Comparison of ENCODE assay signal across 25 cellular contexts in the genomic region with DNA sequence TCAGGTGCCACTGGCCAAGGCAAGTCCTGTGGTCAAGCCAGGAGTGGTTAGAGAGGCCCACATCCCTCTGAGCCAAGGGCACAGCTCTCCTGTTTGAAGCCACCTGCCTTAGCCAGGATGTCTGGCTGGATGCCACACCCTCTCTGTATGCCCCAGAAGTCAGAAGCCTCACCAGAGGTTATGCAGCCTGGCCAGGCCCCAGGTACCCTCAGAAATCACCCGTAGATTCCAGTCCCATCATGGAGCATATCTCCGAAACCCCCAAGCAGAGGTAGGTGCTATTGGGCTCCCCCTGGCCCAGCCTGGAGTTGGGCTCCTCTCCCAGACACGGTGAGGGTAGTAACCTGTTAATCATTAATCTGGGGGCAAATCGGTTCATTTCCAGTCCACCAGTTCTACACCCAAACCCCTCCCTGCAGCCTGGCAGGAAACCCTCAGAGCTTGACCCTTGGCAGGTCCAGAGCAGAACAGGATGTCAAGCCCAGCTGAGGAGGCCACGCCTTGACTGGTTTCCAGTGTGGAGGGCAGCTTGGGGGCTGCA.
DNase-seq lines count a peak whose midpoint lies in the region; ATAC-seq and TF ChIP-seq lines count a peak whose summit lies in the region.
"Had no signal": no experiment of that assay in that cellular context is flagged by ENCODE, and none has a peak within 500 bp of the region (broad histone marks: within the 10 kb centered on the region; RNA-seq: fewer than 3 reads in every experiment).

No MANE protein-coding gene starts in this region.

- no peak overlapping the region for H3K9ac ChIP-seq in liver (ENCODE audit: low read depth in 1 of 2, low read length in 2 of 2)

- H3K4me1 ChIP-seq in heart left ventricle (no peaks in the 10 kb centered on the region), right atrium auricular region (no peaks in the 10 kb centered on the region), liver (ENCODE audit: control insufficient read depth in 4 of 4, insufficient read depth in 4 of 4, low read length in 3 of 4) (peaks cover 8 to 26% (median 20%) of the 10 kb centered on the region in 4 donors), upper lobe of right lung (no peaks in the 10 kb centered on the region)
- H3K4me1 ChIP-seq: BE2C, SJCRH30 had no signal

- H3K36me3 Mint-ChIP-seq in T-cell: no peaks in the 10 kb centered on the region

- TF ChIP-seq POLR2A in heart left ventricle (IDR thresholded peaks at IDR 0.05): no peak

- peak in 1 of 2 donors; percentile 38 for TF ChIP-seq RAD21 in liver (IDR thresholded peaks at IDR 0.05)

- peaks cover 0 to 23% (median 14%) of the 10 kb centered on the region in 12 donors for H3K9me3 ChIP-seq in heart left ventricle
- H3K9me3 ChIP-seq in right atrium auricular region: peaks cover 0 to 21% of the 10 kb centered on the region in 2 donors
- H3K9me3 ChIP-seq in liver (ENCODE audit: control insufficient read depth in 4 of 4, low read length in 3 of 4): no peaks in the 10 kb centered on the region
- H3K9me3 ChIP-seq in upper lobe of right lung: peaks cover 10% of the 10 kb centered on the region
- H3K9me3 ChIP-seq in WERI-Rb-1 (ENCODE audit: severe bottlenecking): peaks cover 7% of the 10 kb centered on the region
- H3K9me3 ChIP-seq: BE2C had no signal

- CTCF ChIA-PET in T-cell (lab: Charles Lee): no interaction called here

- no peak for TF ChIP-seq CTCF in heart left ventricle (IDR thresholded peaks at IDR 0.05)
- no peak for TF ChIP-seq CTCF in right atrium auricular region (IDR thresholded peaks at IDR 0.05)
- no peak for TF ChIP-seq CTCF in liver (IDR thresholded peaks at IDR 0.05; ENCODE audit: low read depth, low read length, missing input control)
- TF ChIP-seq CTCF in upper lobe of right lung (IDR thresholded peaks at IDR 0.05): no peak
- no peak for TF ChIP-seq CTCF in WERI-Rb-1 (IDR thresholded peaks at IDR 0.05; ENCODE audit: low read depth, low read length)

- intact Hi-C loops in heart left ventricle (cut with DNase I) (loop anchor here in 3 of 10 donors (10.0 kb wide), 3 partner anchors 364 to 454 kb away; a partner anchor contains a TSS), upper lobe of right lung (cut with DNase I) (no loop called here)

- H3K4me3 Mint-ChIP-seq in T-cell: no peak overlapping the region
- H3K4me3 Mint-ChIP-seq: activated CD4-positive, alpha-beta T cell treated with anti-CD3 and anti-CD28 coated beads for 36 hours; activated CD8-positive, alpha-beta T cell treated with anti-CD3 and anti-CD28 coated beads, Interleukin-2, amount 10 ng/mL, durations not matched to agents 7 days and 5 days; CD8-positive, alpha-beta memory T cell; neural crest cell had no signal

- H3K27me3 ChIP-seq in heart left ventricle (peaks cover 0 to 14% (median 1%) of the 10 kb centered on the region in 9 donors), right atrium auricular region (no peaks in the 10 kb centered on the region), liver (ENCODE audit: control insufficient read depth in 4 of 4, insufficient read depth in 4 of 4, low read length in 3 of 4) (no peaks in the 10 kb centered on the region), upper lobe of right lung (peaks cover 5% of the 10 kb centered on the region), WERI-Rb-1 (ENCODE audit: insufficient read depth, low read depth, severe bottlenecking) (no peaks in the 10 kb centered on the region)
- H3K27me3 ChIP-seq: BE2C, cardiac muscle cell, SJCRH30 had no signal

- H3K4me3 ChIP-seq in heart left ventricle: no peak overlapping the region
- no peak overlapping the region for H3K4me3 ChIP-seq in right atrium auricular region
- H3K4me3 ChIP-seq in liver (ENCODE audit: low read depth in 1 of 3, low read length in 3 of 3): no peak overlapping the region
- H3K4me3 ChIP-seq in upper lobe of right lung: no peak overlapping the region
- H3K4me3 ChIP-seq in WERI-Rb-1 (ENCODE audit: low read depth, low read length): no peak overlapping the region
- H3K4me3 ChIP-seq: cardiac muscle cell, SJCRH30, thoracic aorta had no signal

- POLR2A ChIA-PET in T-cell (lab: Charles Lee): interaction anchor here in 1 of 2 donors (0.6 kb wide), 1 partner anchor 1145 kb away, joined by 5 read pairs; no protein-coding TSS in a partner anchor

- whole genome bisulfite sequencing in heart left ventricle, 4 donors: 62 to 74% (median 68%) methylated on average over 5 of the region's 5 CpGs
- WGBS in liver: 22% methylated on average over 5 of the region's 5 CpGs

- peak in 1 of 5 donors; percentile 28 for DNase-seq in heart left ventricle
- DNase-seq in right atrium auricular region (ENCODE audit: low spot score): no peak
- peak; percentile 7 for DNase-seq in dermis blood vessel endothelial cell
- no peak for DNase-seq in upper lobe of right lung
- no peak for DNase-seq in T-cell
- no peak for DNase-seq in WERI-Rb-1
- no peak for DNase-seq in A172 (ENCODE audit: low spot score)
- DNase-seq: activated CD4-positive, alpha-beta T cell treated with anti-CD3 and anti-CD28 coated beads for 36 hours; activated CD8-positive, alpha-beta T cell treated with anti-CD3 and anti-CD28 coated beads, Interleukin-2, amount 10 ng/mL, durations not matched to agents 7 days and 5 days; BE2C; CD8-positive, alpha-beta memory T cell; NCI-H1092; NCI-H187; NCI-H2171 treated with DMSO at 0.1 percent for 48 hours; NCI-H524; SJCRH30; stimulated activated naive CD8-positive, alpha-beta T cell treated with anti-CD3 and anti-CD28 coated beads, Interleukin-15, Interleukin-2, amounts not matched to agents 100 U/mL and 50 U/mL, for 24 hours; T-helper 1 cell had no signal

- no peak overlapping the region for H3K27ac Mint-ChIP-seq in T-cell
- H3K27ac Mint-ChIP-seq: activated CD4-positive, alpha-beta T cell treated with anti-CD3 and anti-CD28 coated beads for 36 hours; activated CD8-positive, alpha-beta T cell treated with anti-CD3 and anti-CD28 coated beads, Interleukin-2, amount 10 ng/mL, durations not matched to agents 7 days and 5 days; activated naive CD4-positive, alpha-beta T cell treated with anti-CD3 and anti-CD28 coated beads, Interleukin-2, amount 50 U/mL, for 72 hours; CD8-positive, alpha-beta memory T cell had no signal

- no peaks in the 10 kb centered on the region for H3K4me1 Mint-ChIP-seq in T-cell
- H3K4me1 Mint-ChIP-seq: activated CD4-positive, alpha-beta T cell treated with anti-CD3 and anti-CD28 coated beads for 36 hours; CD8-positive, alpha-beta memory T cell; neural crest cell had no signal

- H3K36me3 ChIP-seq in heart left ventricle: no peaks in the 10 kb centered on the region
- no peaks in the 10 kb centered on the region for H3K36me3 ChIP-seq in right atrium auricular region
- H3K36me3 ChIP-seq in liver (ENCODE audit: control insufficient read depth in 4 of 4, insufficient read depth in 3 of 4, low read depth in 1 of 4, low read length in 3 of 4): no peaks in the 10 kb centered on the region
- H3K36me3 ChIP-seq in upper lobe of right lung: no peaks in the 10 kb centered on the region
- H3K36me3 ChIP-seq in WERI-Rb-1: no peaks in the 10 kb centered on the region
- H3K36me3 ChIP-seq: BE2C, cardiac muscle cell, SJCRH30, thoracic aorta had no signal

- no peak overlapping the region for H3K27ac ChIP-seq in heart left ventricle
- no peak overlapping the region for H3K27ac ChIP-seq in right atrium auricular region
- peak overlapping the region; percentile 56 to 61 for H3K27ac ChIP-seq in liver (ENCODE audit: low read depth in 1 of 2, low read length in 2 of 2)
- no peak overlapping the region for H3K27ac ChIP-seq in upper lobe of right lung
- no peak overlapping the region for H3K27ac ChIP-seq in WERI-Rb-1
- H3K27ac ChIP-seq: cardiac muscle cell, HL-60, SJCRH30, thoracic aorta had no signal

- peaks cover 11 to 14% of the 10 kb centered on the region in 2 donors for H3K27me3 Mint-ChIP-seq in T-cell

- ATAC-seq in heart left ventricle (peak in 3 of 4 donors; percentile 34 to 69 (median 39)), upper lobe of right lung (peak; percentile 37), T-cell (replicated peaks in 1 of 4) (no peak)
- ATAC-seq: activated CD4-positive, alpha-beta T cell treated with anti-CD3 and anti-CD28 coated beads for 36 hours; activated CD8-positive, alpha-beta T cell treated with anti-CD3 and anti-CD28 coated beads, Interleukin-2, amount 10 ng/mL, durations not matched to agents 7 days and 5 days; activated naive CD4-positive, alpha-beta T cell treated with anti-CD3 and anti-CD28 coated beads, Interleukin-2, amount 50 U/mL, for 72 hours; Panc1; stimulated activated naive CD8-positive, alpha-beta T cell treated with anti-CD3 and anti-CD28 coated beads, Interleukin-15, Interleukin-2, amounts not matched to agents 100 U/mL and 50 U/mL, for 24 hours had no signal

- peaks cover 3 to 17% (median 15%) of the 10 kb centered on the region in 3 donors for H3K9me3 Mint-ChIP-seq in T-cell

TF ChIP-seq in liver, 16 proteins besides CTCF, POLR2A, EP300 and RAD21 (continues in another document):
- TF ChIP-seq YY1 (IDR thresholded peaks at IDR 0.05): peak; percentile 69
- TF ChIP-seq FOXA1 (IDR thresholded peaks at IDR 0.05): no peak
- TF ChIP-seq RXRA (IDR thresholded peaks at IDR 0.05): peak; percentile 94
- TF ChIP-seq TAF1 (conservative IDR thresholded peaks at IDR 0.05): no peak
- TF ChIP-seq FOXA2 (IDR thresholded peaks at IDR 0.05): peak; percentile 45
- TF ChIP-seq HNF4G (IDR thresholded peaks at IDR 0.05): no peak
- TF ChIP-seq JUND (IDR thresholded peaks at IDR 0.05): peak in 1 of 2 donors; percentile 64
- TF ChIP-seq, protein P1, sequence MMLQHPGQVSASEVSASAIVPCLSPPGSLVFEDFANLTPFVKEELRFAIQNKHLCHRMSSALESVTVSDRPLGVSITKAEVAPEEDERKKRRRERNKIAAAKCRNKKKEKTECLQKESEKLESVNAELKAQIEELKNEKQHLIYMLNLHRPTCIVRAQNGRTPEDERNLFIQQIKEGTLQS (IDR thresholded peaks at IDR 0.05): no peak
- peak; percentile 73 for TF ChIP-seq NR2F2 (IDR thresholded peaks at IDR 0.05)
- TF ChIP-seq, protein P2, sequence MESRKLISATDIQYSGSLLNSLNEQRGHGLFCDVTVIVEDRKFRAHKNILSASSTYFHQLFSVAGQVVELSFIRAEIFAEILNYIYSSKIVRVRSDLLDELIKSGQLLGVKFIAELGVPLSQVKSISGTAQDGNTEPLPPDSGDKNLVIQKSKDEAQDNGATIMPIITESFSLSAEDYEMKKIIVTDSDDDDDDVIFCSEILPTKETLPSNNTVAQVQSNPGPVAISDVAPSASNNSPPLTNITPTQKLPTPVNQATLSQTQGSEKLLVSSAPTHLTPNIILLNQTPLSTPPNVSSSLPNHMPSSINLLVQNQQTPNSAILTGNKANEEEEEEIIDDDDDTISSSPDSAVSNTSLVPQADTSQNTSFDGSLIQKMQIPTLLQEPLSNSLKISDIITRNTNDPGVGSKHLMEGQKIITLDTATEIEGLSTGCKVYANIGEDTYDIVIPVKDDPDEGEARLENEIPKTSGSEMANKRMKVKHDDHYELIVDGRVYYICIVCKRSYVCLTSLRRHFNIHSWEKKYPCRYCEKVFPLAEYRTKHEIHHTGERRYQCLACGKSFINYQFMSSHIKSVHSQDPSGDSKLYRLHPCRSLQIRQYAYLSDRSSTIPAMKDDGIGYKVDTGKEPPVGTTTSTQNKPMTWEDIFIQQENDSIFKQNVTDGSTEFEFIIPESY (IDR thresholded peaks at IDR 0.05): no peak
- no peak for TF ChIP-seq EGR1 (IDR thresholded peaks at IDR 0.05; ENCODE audit: low read depth in 2 of 2)
- TF ChIP-seq GABPA (IDR thresholded peaks at IDR 0.05 in 1 of 2, conservative IDR thresholded peaks at IDR 0.05 in 1 of 2): peak in 1 of 2 donors; percentile 70

Comparison
In these comparisons a context has a peak if more than half of its experiments do, and no peak if none do; other contexts are left out.
1. ATAC-seq: peak in heart left ventricle (3 of 4) and upper lobe of right lung (single experiment); none in T-cell (0 of 4).
2. H3K27ac ChIP-seq: peak in liver (2 of 2); none in heart left ventricle (0 of 12), right atrium auricular region (0 of 2), upper lobe of right lung (single experiment) and WERI-Rb-1 (single experiment).